In genomic region chr6:144878577-144878976, GRCh38 we compare ENCODE assay signal across 18 cellular contexts.
"Had no signal": no experiment of that assay in that cellular context is flagged by ENCODE, and none has a peak within 500 bp of the region (broad histone marks: within the 10 kb centered on the region; RNA-seq: fewer than 3 reads in every experiment).

No MANE protein-coding gene starts in this region.

- H3K9me3 Mint-ChIP-seq: activated CD4-positive, alpha-beta T cell treated with anti-CD3 and anti-CD28 coated beads, Interleukin-2, amount 10 ng/mL, durations not matched to agents 24 days and 14 days; nephron had no signal

- H3K27ac Mint-ChIP-seq: activated B cell treated with CpG ODN at 0.5 μM for 24 hours; activated CD4-positive, alpha-beta T cell treated with anti-CD3 and anti-CD28 coated beads, Interleukin-2, amount 10 ng/mL, durations not matched to agents 24 days and 14 days; nephron; stimulated activated naive B cell treated with anti-CD40 and anti-IgM and Interleukin-4, amounts not matched to agents 10 μg/mL and 1 μg/mL and 100 μg/mL, for 72 hours had no signal

- H3K9me3 ChIP-seq: adrenal gland, colonic mucosa, prostate gland, right lobe of liver, transverse colon had no signal

- H3K27me3 ChIP-seq: adrenal gland, colonic mucosa, right lobe of liver, transverse colon had no signal

- H3K27ac ChIP-seq: adrenal gland, colonic mucosa, prostate gland, right lobe of liver, spleen, transverse colon had no signal

- ATAC-seq: left colon; right lobe of liver; stimulated activated naive B cell treated with anti-CD40 and anti-IgM and Interleukin-4, amounts not matched to agents 10 μg/mL and 1 μg/mL and 100 μg/mL, for 72 hours had no signal

- H3K4me1 ChIP-seq: adrenal gland, colonic mucosa, prostate gland, right lobe of liver, spleen, transverse colon had no signal

- DNase-seq: activated B cell treated with CpG ODN at 0.5 μM for 24 hours; activated CD4-positive, alpha-beta T cell treated with anti-CD3 and anti-CD28 coated beads, Interleukin-2, amount 10 ng/mL, durations not matched to agents 24 days and 14 days; activated CD8-positive, alpha-beta memory T cell treated with anti-CD3 and anti-CD28 coated beads for 24 hours; activated naive CD4-positive, alpha-beta T cell treated with anti-CD3 and anti-CD28 coated beads, Interleukin-2, amount 50 U/mL, for 16 hours; colonic mucosa; effector CD4-positive, alpha-beta T cell; foreskin melanocyte; head of caudate nucleus; left colon; mammary epithelial cell; right lobe of liver; spleen; stimulated activated CD4-positive, alpha-beta T cell treated with anti-CD3 and anti-CD28 coated beads, Interleukin-1b, Interleukin-23, amount 100 ng/mL, for 48 hours; stimulated activated naive B cell treated with anti-CD40 and anti-IgM and Interleukin-4, amounts not matched to agents 10 μg/mL and 1 μg/mL and 100 μg/mL, for 72 hours; transverse colon had no signal

- H3K4me3 Mint-ChIP-seq: activated B cell treated with CpG ODN at 0.5 μM for 24 hours; activated CD4-positive, alpha-beta T cell treated with anti-CD3 and anti-CD28 coated beads, Interleukin-2, amount 10 ng/mL, durations not matched to agents 24 days and 14 days; nephron; stimulated activated naive B cell treated with anti-CD40 and anti-IgM and Interleukin-4, amounts not matched to agents 10 μg/mL and 1 μg/mL and 100 μg/mL, for 72 hours had no signal

- H3K36me3 ChIP-seq: adrenal gland, colonic mucosa, prostate gland, right lobe of liver, spleen, transverse colon had no signal

- H3K4me1 Mint-ChIP-seq: activated B cell treated with CpG ODN at 0.5 μM for 24 hours; activated CD4-positive, alpha-beta T cell treated with anti-CD3 and anti-CD28 coated beads, Interleukin-2, amount 10 ng/mL, durations not matched to agents 24 days and 14 days; nephron; stimulated activated naive B cell treated with anti-CD40 and anti-IgM and Interleukin-4, amounts not matched to agents 10 μg/mL and 1 μg/mL and 100 μg/mL, for 72 hours had no signal

- H3K4me3 ChIP-seq: adrenal gland, colonic mucosa, prostate gland, right lobe of liver, spleen, transverse colon had no signal
